In genomic region chr4:116001291-116001690, GRCh38 we compare ENCODE assay signal across 26 cellular contexts.
"Had no signal": no experiment of that assay in that cellular context is flagged by ENCODE, and none has a peak within 500 bp of the region (broad histone marks: within the 10 kb centered on the region; RNA-seq: fewer than 3 reads in every experiment).

No MANE protein-coding gene starts in this region.

- H3K4me3 ChIP-seq: stomach, suprapubic skin, testis, thoracic aorta, thyroid gland, tibial artery, tibial nerve, transverse colon, upper lobe of left lung, upper lobe of right lung, uterus, vagina had no signal

- H3K9me3 ChIP-seq: stomach, suprapubic skin, testis, thoracic aorta, thyroid gland, tibial artery, tibial nerve, transverse colon, upper lobe of left lung, upper lobe of right lung, uterus, vagina had no signal

- H3K27me3 ChIP-seq: stomach, suprapubic skin, testis, thyroid gland, tibial artery, tibial nerve, transverse colon, upper lobe of left lung, upper lobe of right lung, uterus, vagina had no signal

- H3K27ac ChIP-seq: stomach, suprapubic skin, testis, thoracic aorta, thyroid gland, tibial artery, tibial nerve, transverse colon, upper lobe of left lung, upper lobe of right lung, uterus, vagina had no signal

- H3K36me3 ChIP-seq: stomach, suprapubic skin, thoracic aorta, thyroid gland, tibial artery, tibial nerve, transverse colon, upper lobe of left lung, upper lobe of right lung, uterus, vagina had no signal

- DNase-seq: stimulated activated CD4-positive, alpha-beta T cell treated with anti-CD3 and anti-CD28 coated beads, Interleukin-2, amount 100 ng/mL, for 48 hours; stimulated activated CD4-positive, alpha-beta T cell treated with anti-CD3 and anti-CD28 coated beads, Interleukin-4, amount 100 ng/mL, for 1 hour; stimulated activated CD4-positive, alpha-beta T cell treated with anti-CD3 and anti-CD28 coated beads, Interleukin-4, amount 100 ng/mL, for 24 hours; stimulated activated CD4-positive, alpha-beta T cell treated with anti-CD3 and anti-CD28 coated beads, Interleukin-4, amount 100 ng/mL, for 4 hours; stimulated activated CD8-positive, alpha-beta memory T cell treated with anti-CD3 and anti-CD28 coated beads, Interleukin-4, amount 100 ng/mL, for 48 hours; stimulated activated naive B cell treated with anti-CD40 and anti-IgM and Interleukin-4, amounts not matched to agents 10 μg/mL and 1 μg/mL and 100 μg/mL, for 72 hours; stimulated activated naive CD4-positive, alpha-beta T cell; stimulated activated naive CD4-positive, alpha-beta T cell treated with Interleukin-2 at 50 U/mL for 16 hours; stimulated activated naive CD8-positive, alpha-beta T cell treated with anti-CD3 and anti-CD28 coated beads, Interleukin-15, amount 100 ng/mL, for 72 hours; stimulated activated naive CD8-positive, alpha-beta T cell treated with anti-CD3 and anti-CD28 coated beads, Interleukin-15, Interleukin-2, amounts not matched to agents 100 U/mL and 50 U/mL, for 24 hours; stomach; substantia nigra; testis; thyroid gland; tibial artery; transverse colon; trophoblast cell; upper lobe of left lung; upper lobe of right lung; uterus had no signal

- ATAC-seq: stimulated activated effector memory CD8-positive, alpha-beta T cell treated with anti-CD3 and anti-CD28 coated beads, Interleukin-12 subunit alpha, Interleukin-12 subunit beta, amount 100 ng/mL, for 72 hours; stimulated activated memory B cell treated with anti-CD40 and anti-IgM and Interleukin-4, amounts not matched to agents 10 μg/mL and 1 μg/mL and 100 μg/mL, for 72 hours; stimulated activated naive B cell treated with anti-CD40 and anti-IgM and Interleukin-4, amounts not matched to agents 10 μg/mL and 1 μg/mL and 100 μg/mL, for 72 hours; stimulated activated naive CD8-positive, alpha-beta T cell treated with anti-CD3 and anti-CD28 coated beads, Interleukin-15, amount 100 ng/mL, for 72 hours; stimulated activated naive CD8-positive, alpha-beta T cell treated with anti-CD3 and anti-CD28 coated beads, Interleukin-15, Interleukin-2, amounts not matched to agents 100 U/mL and 50 U/mL, for 24 hours; upper lobe of right lung had no signal

- H3K4me1 ChIP-seq: stomach, suprapubic skin, testis, thyroid gland, tibial artery, tibial nerve, transverse colon, upper lobe of left lung, upper lobe of right lung, uterus, vagina had no signal
